ENCODE assay signal across 36 cellular contexts in genomic region chr16:50384500-50385122, GRCh38.
"Had no signal": no experiment of that assay in that cellular context is flagged by ENCODE, and none has a peak within 500 bp of the region (broad histone marks: within the 10 kb centered on the region; RNA-seq: fewer than 3 reads in every experiment).

No MANE protein-coding gene starts in this region.

- DNase-seq: activated B cell treated with CpG ODN at 0.5 μM for 24 hours; activated CD4-positive, alpha-beta memory T cell treated with anti-CD3 and anti-CD28 coated beads for 36 hours; activated CD4-positive, alpha-beta T cell treated with anti-CD3 and anti-CD28 coated beads for 4 hours; activated CD4-positive, alpha-beta T cell treated with anti-CD3 and anti-CD28 coated beads, Interleukin-2, amount 50 U/mL, for 1 hour; activated CD4-positive, CD25-positive, alpha-beta regulatory T cell treated with anti-CD3 and anti-CD28 coated beads, Interleukin-2, amount 50 U/mL, for 72 hours; activated effector memory CD4-positive, alpha-beta T cell treated with anti-CD3 and anti-CD28 coated beads, Interleukin-2, amount 50 U/mL, for 16 hours; activated naive CD4-positive, alpha-beta T cell; activated naive CD4-positive, alpha-beta T cell treated with anti-CD3 and anti-CD28 coated beads, Interleukin-2, amount 50 U/mL, for 16 hours; activated naive CD8-positive, alpha-beta T cell treated with anti-CD3 and anti-CD28 coated beads for 36 hours; activated T-cell treated with anti-CD3 and anti-CD28 coated beads, Interleukin-2, amount 50 U/mL, for 1 hour; activated T-cell treated with anti-CD3 and anti-CD28 coated beads, Interleukin-2, amount 50 U/mL, for 72 hours; amniotic stem cell; aorta; brain microvascular endothelial cell; central memory CD4-positive, alpha-beta T cell; Kasumi-1; KG1; MG63; NCI-H1048; NCI-H1105 treated with DMSO at 0.1 percent for 48 hours; NCI-H1436; NCI-H1694; NCI-H1930; NCI-H2081 treated with DMSO at 0.1 percent for 48 hours; NCI-H226; NCI-H446 treated with DMSO at 0.1 percent for 48 hours; OCI-M1; RPMI8226; SHP77 treated with DMSO at 0.1 percent for 48 hours; T-helper 1 cell; T-helper 2 cell; T-helper 9 cell had no signal

- ATAC-seq: activated T-helper 17 cell treated with anti-CD3 and anti-CD28 coated beads, Interleukin-2, amount 50 U/mL, for 72 hours; SK-N-SH treated with all-trans-retinoic acid at 6 μM for 48 hours had no signal

- H3K4me1 ChIP-seq: SJSA1 had no signal

- H3K27me3 ChIP-seq: brain microvascular endothelial cell, MG63, SJSA1 had no signal

- H3K4me3 ChIP-seq: MG63, SJSA1 had no signal

- H3K36me3 ChIP-seq: brain microvascular endothelial cell, MG63, SJSA1 had no signal

- H3K27ac ChIP-seq: brain microvascular endothelial cell, SJSA1, VCaP had no signal

- H3K9me3 ChIP-seq: MG63, SJSA1 had no signal
